ENCODE assay signal across 17 cellular contexts in genomic region chr6:155543141-155543870, GRCh38.
"Had no signal": no experiment of that assay in that cellular context is flagged by ENCODE, and none has a peak within 500 bp of the region (broad histone marks: within the 10 kb centered on the region; RNA-seq: fewer than 3 reads in every experiment).

No MANE protein-coding gene starts in this region.

- H3K4me3 ChIP-seq: breast epithelium, esophagus muscularis mucosa, lower lobe of right lung, skin epidermis, transverse colon, vagina had no signal

- H3K36me3 ChIP-seq: breast epithelium, esophagus muscularis mucosa, lower lobe of right lung, transverse colon, vagina had no signal

- ATAC-seq: lower lobe of right lung, right cardiac atrium had no signal

- DNase-seq: activated CD4-positive, alpha-beta memory T cell treated with anti-CD3 and anti-CD28 coated beads, Interleukin-2, amount 10 ng/mL, durations not matched to agents 7 days and 5 days; activated CD4-positive, alpha-beta T cell treated with anti-CD3 and anti-CD28 coated beads for 48 hours; activated CD4-positive, CD25-positive, alpha-beta regulatory T cell; activated naive CD4-positive, alpha-beta T cell treated with Interleukin-2 at 50 U/mL for 16 hours; activated T-cell treated with anti-CD3 and anti-CD28 coated beads, Interleukin-2, amount 50 U/mL, for 1 hour; aorta; cerebellar nuclear complex; effector CD8-positive, alpha-beta T cell; lower lobe of right lung; right cardiac atrium; stimulated activated CD4-positive, alpha-beta T cell treated with anti-CD3 and anti-CD28 coated beads, Interleukin-15, amount 100 ng/mL, for 24 hours; stimulated activated CD4-positive, alpha-beta T cell treated with anti-CD3 and anti-CD28 coated beads, Interleukin-2, amount 100 ng/mL, for 48 hours; transverse colon had no signal

- H3K27ac ChIP-seq: breast epithelium, esophagus muscularis mucosa, lower lobe of right lung, skin epidermis, transverse colon, vagina had no signal

- H3K4me1 ChIP-seq: breast epithelium, esophagus muscularis mucosa, lower lobe of right lung, transverse colon, vagina had no signal

- H3K9me3 ChIP-seq: breast epithelium, esophagus muscularis mucosa, lower lobe of right lung, transverse colon, vagina had no signal

- H3K27me3 ChIP-seq: breast epithelium, esophagus muscularis mucosa, transverse colon, vagina had no signal
